In the genomic region with DNA sequence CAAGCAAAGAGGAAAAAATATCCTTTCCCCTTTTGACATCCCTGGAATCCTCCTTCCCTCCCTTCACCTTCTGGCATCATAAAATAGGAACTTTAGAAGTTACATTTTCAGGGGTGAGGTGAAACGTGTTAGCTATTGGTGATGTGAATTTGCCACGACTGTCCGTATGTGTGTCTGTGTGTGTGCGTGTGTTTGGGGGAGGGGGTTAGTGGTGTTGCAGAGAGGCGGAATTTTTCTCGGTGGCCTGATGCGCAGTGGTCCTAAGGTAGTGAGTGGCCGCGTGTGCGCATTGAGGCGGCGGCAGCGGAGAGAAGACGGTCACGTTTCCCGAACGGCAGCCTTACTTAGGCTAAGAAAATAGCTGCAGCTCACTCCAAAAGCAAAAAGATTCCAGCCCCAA, we compare ENCODE assay signal across 10 cellular contexts. TPM values are rescaled to one million over a fixed set of nuclear protein-coding genes. Genes with fewer than 3 reads are reported as not detected.
DNase-seq lines count a peak whose midpoint lies in the region; ATAC-seq, FAIRE-seq and TF ChIP-seq lines count a peak whose summit lies in the region.
"Had no signal": no experiment of that assay in that cellular context is flagged by ENCODE, and none has a peak within 500 bp of the region (broad histone marks: within the 10 kb centered on the region; RNA-seq: fewer than 3 reads in every experiment).

No MANE protein-coding gene starts in this region.

- H3K27me3 ChIP-seq in mammary epithelial cell (ENCODE audit: insufficient read depth, low read length) (no peaks in the 10 kb centered on the region), suprapubic skin (no peaks in the 10 kb centered on the region)

- peak overlapping the region; percentile 97 for H3K4me2 ChIP-seq in mammary epithelial cell (ENCODE audit: insufficient read depth, low read depth, low read length)

- peaks cover 85% of the 10 kb centered on the region for H3K79me2 ChIP-seq in mammary epithelial cell (ENCODE audit: insufficient read depth, low read length)

- ATAC-seq in GM21423 (IDR thresholded peaks at IDR 0.05; ENCODE audit: unreplicated experiment) (no peak), GM19023 (IDR thresholded peaks at IDR 0.05; ENCODE audit: unreplicated experiment) (no peak)

- H3K4me3 ChIP-seq in mammary epithelial cell (replicated peaks in 1 of 3; ENCODE audit: insufficient read depth in 1 of 3, low read depth in 2 of 3, low read length in 3 of 3) = peak overlapping the region; percentile 89 to 90 (median 89)
- H3K4me3 ChIP-seq in kidney (ENCODE audit: low read length in 2 of 2) = peak overlapping the region; percentile 43 to 46
- peak overlapping the region; percentile 78 for H3K4me3 ChIP-seq in suprapubic skin

- intact Hi-C loops in mammary epithelial cell (cut with micrococcal nuclease) = loop anchor here (5.0 to 10.0 kb wide), 3 partner anchors 447 to 730 kb away; no protein-coding TSS in a partner anchor
- intact Hi-C loops in kidney (cut with DNase I) = no loop called here

- CTCF ChIA-PET in mammary epithelial cell (lab: Charles Lee; ENCODE audit: low non-redundant PET) = no interaction called here

- TF ChIP-seq CTCF in mammary epithelial cell (conservative IDR thresholded peaks at IDR 0.05 in 1 of 2, IDR thresholded peaks at IDR 0.05 in 1 of 2; ENCODE audit: extremely low read depth in 1 of 2, insufficient read depth in 1 of 2, low read depth in 1 of 2, low read length in 2 of 2) (no peak), kidney (IDR thresholded peaks at IDR 0.05; ENCODE audit: borderline replicate concordance, extremely low read depth, insufficient read depth) (no peak), suprapubic skin (IDR thresholded peaks at IDR 0.05) (no peak)

- FAIRE-seq in kidney (lab: Jason Lieb, UNC) = no peak

- H4K20me1 ChIP-seq in mammary epithelial cell (ENCODE audit: insufficient read depth, low read length) = no peaks in the 10 kb centered on the region

- TF ChIP-seq POLR2A in suprapubic skin (IDR thresholded peaks at IDR 0.05) = no peak

- H3K27ac ChIP-seq in mammary epithelial cell (ENCODE audit: insufficient read depth, low read depth, low read length) = peak overlapping the region; percentile 66
- peak overlapping the region in 1 of 2 donors; percentile 32 for H3K27ac ChIP-seq in kidney (ENCODE audit: low read depth in 2 of 2, low read length in 2 of 2)
- H3K27ac ChIP-seq in suprapubic skin = no peak overlapping the region

- WGBS in mammary epithelial cell (ENCODE audit: low coverage, missing lambda C conversion rate) = 0% methylated on average over 8 of the region's 17 CpGs
- 1% methylated on average over 17 of the region's 17 CpGs for WGBS in suprapubic skin

- peak overlapping the region; percentile 97 for H2AFZ ChIP-seq in mammary epithelial cell (ENCODE audit: low read depth, low read length)

- DNase-seq in NCI-H1092 treated with DMSO at 0.1 percent for 48 hours (lab: John Stamatoyannopoulos, UW) = peak; percentile 28
- DNase-seq in NCI-H1092 (lab: John Stamatoyannopoulos, UW) = no peak
- DNase-seq in mammary epithelial cell = peak; percentile 25
- peak; percentile 46 for DNase-seq in kidney
- DNase-seq in suprapubic skin (ENCODE audit: low spot score in 2 of 2) = no peak
- DNase-seq in NCI-H2107 (lab: John Stamatoyannopoulos, UW) = no peak
- DNase-seq: ACHN, amniotic stem cell had no signal

- H3K9ac ChIP-seq in mammary epithelial cell (ENCODE audit: insufficient read depth, low read length) (peak overlapping the region; percentile 74), kidney (ENCODE audit: low read length in 2 of 2) (no peak overlapping the region)

- no TSS peak for BruUV-seq in mammary epithelial cell (replicated peaks; lab: Mats Ljungman, UMichigan)

- no peak for TF ChIP-seq EP300 in suprapubic skin (IDR thresholded peaks at IDR 0.05)

- dilution Hi-C loops in mammary epithelial cell (cut with HindIII; ENCODE audit: low sequenced_read_pairs) = no loop called here

- H3K4me1 ChIP-seq in mammary epithelial cell (ENCODE audit: insufficient read depth, low read length) (peaks cover 32% of the 10 kb centered on the region), kidney (ENCODE audit: control insufficient read depth in 1 of 2, insufficient read depth in 1 of 2, low read depth in 1 of 2, low read length in 2 of 2) (peaks cover 0 to 16% of the 10 kb centered on the region in 2 donors), suprapubic skin (peaks cover 56% of the 10 kb centered on the region)

- in situ Hi-C loops in mammary epithelial cell (cut with MboI; ENCODE audit: low sequenced_read_pairs in 2 of 2) = loop anchor here (5.0 to 25.0 kb wide), 2 partner anchors 117 to 572 kb away; no protein-coding TSS in a partner anchor

- H3K9me3 ChIP-seq in mammary epithelial cell (replicated peaks; ENCODE audit: insufficient read depth, low read length) (no peaks in the 10 kb centered on the region), kidney (ENCODE audit: control insufficient read depth in 1 of 2, low read length in 2 of 2) (no peaks in the 10 kb centered on the region), suprapubic skin (no peaks in the 10 kb centered on the region)

- no peaks in the 10 kb centered on the region for H3K36me3 ChIP-seq in mammary epithelial cell (ENCODE audit: insufficient read depth, low read length)
- no peaks in the 10 kb centered on the region for H3K36me3 ChIP-seq in kidney (ENCODE audit: control insufficient read depth in 1 of 2, insufficient read depth in 2 of 2, low read length in 2 of 2)
- no peaks in the 10 kb centered on the region for H3K36me3 ChIP-seq in suprapubic skin

RNA-seq across cellular contexts. Expression of gene FLRT2, which starts 4.5 kb away (rescaled TPM):
- total RNA-seq in mammary epithelial cell (10 to 100 TPM; 33.2 to 92.3 TPM), kidney (16.6 TPM), suprapubic skin (10 to 100 TPM; 21.5 to 41.4 (median 28.0) TPM)
- polyA plus RNA-seq in mammary epithelial cell (32.7 TPM), kidney (ENCODE audit: insufficient read depth, low read depth, low replicate concordance) (1.2 TPM)
- polyA minus RNA-seq in mammary epithelial cell = 74.2 TPM

Comparison
In these comparisons a context has a peak if more than half of its experiments do, and no peak if none do; other contexts are left out.
1. DNase-seq: peak in NCI-H1092 treated with DMSO at 0.1 percent for 48 hours (single experiment), mammary epithelial cell (single experiment) and kidney (single experiment); none in NCI-H1092 (single experiment), suprapubic skin (0 of 2) and NCI-H2107 (single experiment).
2. Peak in every context shown above with its lines, with median percentiles within 50 percentile points of each other: H3K4me3 ChIP-seq.